21 cellular contexts compared by ENCODE assay signal in the genomic region with DNA sequence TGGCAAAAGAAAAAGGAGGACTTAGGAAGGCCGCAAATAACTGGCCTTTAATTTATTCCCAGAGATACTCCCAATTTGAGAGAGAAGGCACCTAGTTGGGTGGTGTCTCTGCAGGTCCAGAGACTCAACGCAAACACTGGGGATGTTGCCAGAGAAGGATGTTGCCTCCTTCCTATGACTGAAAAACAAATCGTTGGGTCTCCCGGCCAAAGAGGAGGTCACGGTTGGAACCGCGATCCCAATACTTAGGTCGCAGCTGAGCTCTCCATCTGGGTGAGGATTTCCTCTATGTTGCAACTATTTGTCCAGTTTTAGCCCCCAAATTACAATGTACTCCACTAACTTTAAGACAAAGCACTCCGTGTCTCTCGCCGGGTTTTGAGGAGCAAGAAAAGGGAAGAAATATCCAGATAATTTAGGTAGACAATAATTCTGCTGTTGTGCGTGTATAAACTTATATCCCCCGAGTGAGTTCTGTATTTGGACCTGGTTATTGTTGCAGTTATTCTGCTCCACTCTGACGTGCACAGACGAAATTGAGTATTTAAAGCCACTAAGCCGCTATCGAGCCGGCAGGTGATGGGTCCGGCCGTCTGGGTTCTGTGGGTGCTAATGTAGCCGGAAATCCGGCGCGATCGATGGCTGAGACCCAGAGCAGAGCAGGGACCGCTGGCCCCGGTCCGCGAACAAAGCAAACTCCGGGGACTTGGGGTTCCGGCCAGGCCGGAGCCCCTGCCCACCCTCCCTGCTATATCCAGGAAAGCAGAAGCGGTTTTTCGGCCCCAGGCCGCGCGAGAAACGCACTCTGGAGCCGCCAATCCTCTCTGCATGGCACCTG. TPM values are rescaled to one million over a fixed set of nuclear protein-coding genes. Genes with fewer than 3 reads are reported as not detected.
DNase-seq lines count a peak whose midpoint lies in the region; ATAC-seq and TF ChIP-seq lines count a peak whose summit lies in the region.
"Had no signal": no experiment of that assay in that cellular context is flagged by ENCODE, and none has a peak within 500 bp of the region (broad histone marks: within the 10 kb centered on the region; RNA-seq: fewer than 3 reads in every experiment).

No MANE protein-coding gene starts in this region.

- no peak overlapping the region for H3K4me3 ChIP-seq in Panc1 (ENCODE audit: low read depth in 2 of 2, low read length in 2 of 2)
- H3K4me3 ChIP-seq in osteoblast (ENCODE audit: insufficient read depth, low read length) = no peak overlapping the region
- H3K4me3 ChIP-seq: lower lobe of right lung, pancreas, thoracic aorta had no signal

- peak overlapping the region; percentile 43 for H3K4me2 ChIP-seq in osteoblast (ENCODE audit: insufficient read depth, low read length)

- intact Hi-C loops in Panc1 (cut with micrococcal nuclease; ENCODE audit: unreplicated experiment) = no loop called here

- H3K79me2 ChIP-seq in osteoblast (ENCODE audit: insufficient read depth, low read length) = no peaks in the 10 kb centered on the region

- no TSS peak for BruUV-seq in Panc1 (replicated peaks; lab: Mats Ljungman, UMichigan)

- H3K36me3 Mint-ChIP-seq in activated CD8-positive, alpha-beta memory T cell treated with anti-CD3 and anti-CD28 coated beads, Interleukin-2, amount 10 ng/mL, durations not matched to agents 7 days and 5 days = peaks cover under 1% of the 10 kb centered on the region
- no peaks in the 10 kb centered on the region for H3K36me3 Mint-ChIP-seq in endothelial cell (ENCODE audit: low read depth, unreplicated experiment)

- no peak for DNase-seq in activated CD8-positive, alpha-beta memory T cell treated with anti-CD3 and anti-CD28 coated beads, Interleukin-2, amount 10 ng/mL, durations not matched to agents 7 days and 5 days
- no peak for DNase-seq in activated CD8-positive, alpha-beta memory T cell treated with anti-CD3 and anti-CD28 coated beads, Interleukin-2, amount 50 U/mL, for 48 hours
- no peak for DNase-seq in Panc1 (ENCODE audit: low read depth, low spot score)
- DNase-seq in endothelial cell (ENCODE audit: low spot score) = no peak
- DNase-seq in osteoblast (ENCODE audit: insufficient read length, low spot score, missing footprints) = no peak
- no peak for DNase-seq in NCI-H510A treated with DMSO at 0.1 percent for 48 hours (lab: John Stamatoyannopoulos, UW)
- no peak for DNase-seq in HK-2 (ENCODE audit: unreplicated experiment)
- DNase-seq in UCSD-AML1 (lab: John Stamatoyannopoulos, UW; ENCODE audit: unreplicated experiment) = no peak
- DNase-seq: activated CD4-positive, alpha-beta T cell treated with anti-CD3 and anti-CD28 coated beads for 4 hours; activated naive CD4-positive, alpha-beta T cell treated with Interleukin-2 at 50 U/mL for 16 hours; DMS 273 treated with DMSO at 0.1 percent for 48 hours; heart right ventricle; HFFc6; lower lobe of right lung; RPMI8226 had no signal

- H3K9me3 Mint-ChIP-seq in activated CD8-positive, alpha-beta memory T cell treated with anti-CD3 and anti-CD28 coated beads, Interleukin-2, amount 10 ng/mL, durations not matched to agents 7 days and 5 days (ENCODE audit: low read depth) = no peaks in the 10 kb centered on the region
- H3K9me3 Mint-ChIP-seq in endothelial cell (ENCODE audit: unreplicated experiment) = no peaks in the 10 kb centered on the region
- H3K9me3 Mint-ChIP-seq: HFFc6 had no signal

- H3K27ac ChIP-seq in Panc1 (ENCODE audit: low read length) (peak overlapping the region; percentile 89), osteoblast (ENCODE audit: low read depth, low read length) (no peak overlapping the region)
- H3K27ac ChIP-seq: C4-2B, heart right ventricle, lower lobe of right lung, pancreas had no signal

- H2AFZ ChIP-seq in osteoblast (ENCODE audit: low read length) = no peak overlapping the region

- H3K36me3 ChIP-seq in Panc1 (ENCODE audit: control insufficient read depth, insufficient read depth, low read length) (peaks cover 4% of the 10 kb centered on the region; the same call in 1 of the 2 replicates), osteoblast (ENCODE audit: insufficient read depth, low read length) (no peaks in the 10 kb centered on the region)
- H3K36me3 ChIP-seq: heart right ventricle, lower lobe of right lung, pancreas, thoracic aorta had no signal

- peaks cover 12% of the 10 kb centered on the region for H3K4me1 Mint-ChIP-seq in activated CD8-positive, alpha-beta memory T cell treated with anti-CD3 and anti-CD28 coated beads, Interleukin-2, amount 10 ng/mL, durations not matched to agents 7 days and 5 days
- H3K4me1 Mint-ChIP-seq in endothelial cell (ENCODE audit: unreplicated experiment) = peaks cover 29% of the 10 kb centered on the region

- peaks cover 97% of the 10 kb centered on the region for H3K27me3 Mint-ChIP-seq in activated CD8-positive, alpha-beta memory T cell treated with anti-CD3 and anti-CD28 coated beads, Interleukin-2, amount 10 ng/mL, durations not matched to agents 7 days and 5 days
- H3K27me3 Mint-ChIP-seq in endothelial cell (ENCODE audit: unreplicated experiment) = peaks cover 60% of the 10 kb centered on the region

- CTCF ChIA-PET in activated CD8-positive, alpha-beta memory T cell treated with anti-CD3 and anti-CD28 coated beads, Interleukin-2, amount 10 ng/mL, durations not matched to agents 7 days and 5 days (lab: Charles Lee) = interaction anchor here (1.3 to 2.0 kb wide), 4 partner anchors 9 to 72 kb away, joined by 3 to 7 read pairs (median 6); partner anchors contain the start of gene HOXC5
- CTCF ChIA-PET in Panc1 (lab: Charles Lee) = no interaction called here

- H3K27ac Mint-ChIP-seq in activated CD8-positive, alpha-beta memory T cell treated with anti-CD3 and anti-CD28 coated beads, Interleukin-2, amount 10 ng/mL, durations not matched to agents 7 days and 5 days = peak overlapping the region; percentile 44
- no peak overlapping the region for H3K27ac Mint-ChIP-seq in endothelial cell (ENCODE audit: unreplicated experiment)
- H3K27ac Mint-ChIP-seq: HFFc6 had no signal

- no peak for ATAC-seq in activated CD8-positive, alpha-beta memory T cell treated with anti-CD3 and anti-CD28 coated beads, Interleukin-2, amount 10 ng/mL, durations not matched to agents 7 days and 5 days
- ATAC-seq in Panc1 = no peak
- ATAC-seq: heart right ventricle, sciatic nerve had no signal

- H3K4me1 ChIP-seq in Panc1 (ENCODE audit: control insufficient read depth, insufficient read depth, low read length) = peaks cover 68% of the 10 kb centered on the region
- H3K4me1 ChIP-seq in osteoblast (ENCODE audit: insufficient read depth, low read length) = no peaks in the 10 kb centered on the region
- H3K4me1 ChIP-seq: lower lobe of right lung, pancreas had no signal

- TF ChIP-seq CTCF in Panc1 (IDR thresholded peaks at IDR 0.05) (no peak), endothelial cell (IDR thresholded peaks at IDR 0.05; ENCODE audit: unreplicated experiment) (no peak), osteoblast (IDR thresholded peaks at IDR 0.05; ENCODE audit: extremely low read depth, low read depth, low read length) (no peak)

- in situ Hi-C loops in Panc1 (cut with HindIII; ENCODE audit: low pct_unique_long_range_greater_than_20kb, low sequenced_read_pairs) = no loop called here

- H4K20me1 ChIP-seq in osteoblast (ENCODE audit: insufficient read depth, low read length) = no peaks in the 10 kb centered on the region

- no peaks in the 10 kb centered on the region for H3K9me3 ChIP-seq in Panc1 (ENCODE audit: control insufficient read depth, insufficient read depth, low read depth, low read length)
- H3K9me3 ChIP-seq in osteoblast (ENCODE audit: low read depth, low read length) = no peaks in the 10 kb centered on the region
- H3K9me3 ChIP-seq: heart right ventricle, lower lobe of right lung, pancreas, thoracic aorta had no signal

- POLR2A ChIA-PET in Panc1 (lab: Charles Lee) = no interaction called here

- no peaks in the 10 kb centered on the region for H3K27me3 ChIP-seq in Panc1 (ENCODE audit: control insufficient read depth, insufficient read depth, low read length)
- H3K27me3 ChIP-seq in osteoblast (ENCODE audit: insufficient read depth, low read length) = peaks cover 87% of the 10 kb centered on the region

- H3K4me3 Mint-ChIP-seq in activated CD8-positive, alpha-beta memory T cell treated with anti-CD3 and anti-CD28 coated beads, Interleukin-2, amount 10 ng/mL, durations not matched to agents 7 days and 5 days = no peak overlapping the region
- peak overlapping the region; percentile 65 for H3K4me3 Mint-ChIP-seq in endothelial cell (ENCODE audit: unreplicated experiment)
- H3K4me3 Mint-ChIP-seq: HFFc6 had no signal

RNA-seq across cellular contexts. Expression of gene HOXC12, which starts 5.7 kb away (rescaled TPM):
- not detected for total RNA-seq in activated CD8-positive, alpha-beta memory T cell treated with anti-CD3 and anti-CD28 coated beads, Interleukin-2, amount 10 ng/mL, durations not matched to agents 7 days and 5 days
- total RNA-seq in Panc1 (2021; ENCODE audit: unreplicated experiment) (5.1 TPM), endothelial cell (ENCODE audit: unreplicated experiment) (1.3 TPM), osteoblast (under 0.01 TPM in 1 of 2 replicates, not detected in the other)
- 15.1 TPM for polyA plus RNA-seq in Panc1 (2012; ENCODE audit: insufficient read length)
- total RNA-seq: G401, heart right ventricle, HFFc6, lower lobe of right lung, NCI-H460, pancreas, thoracic aorta had no signal
- polyA plus RNA-seq: heart right ventricle, pancreas had no signal

RNA-seq across cellular contexts. Expression of gene HOXC11, which starts 12.5 kb away (rescaled TPM):
- not detected for total RNA-seq in activated CD8-positive, alpha-beta memory T cell treated with anti-CD3 and anti-CD28 coated beads, Interleukin-2, amount 10 ng/mL, durations not matched to agents 7 days and 5 days
- 17.0 TPM for total RNA-seq in Panc1 (2021; ENCODE audit: unreplicated experiment)
- 19.6 TPM for polyA plus RNA-seq in Panc1 (2012; ENCODE audit: insufficient read length)
- 0.38 TPM for total RNA-seq in endothelial cell (ENCODE audit: unreplicated experiment)
- 1.1 and 1.5 TPM in 2 replicates for total RNA-seq in osteoblast
- total RNA-seq: heart right ventricle, lower lobe of right lung, pancreas, thoracic aorta had no signal
- polyA plus RNA-seq: heart right ventricle, pancreas had no signal

RNA-seq across cellular contexts. Expression of gene HOTAIR, which starts 14.3 kb away (rescaled TPM):
- not detected for total RNA-seq in activated CD8-positive, alpha-beta memory T cell treated with anti-CD3 and anti-CD28 coated beads, Interleukin-2, amount 10 ng/mL, durations not matched to agents 7 days and 5 days
- total RNA-seq in Panc1 (2021; ENCODE audit: unreplicated experiment) (31.7 TPM), endothelial cell (ENCODE audit: unreplicated experiment) (1.4 TPM), osteoblast (0.72 and 1.2 TPM in 2 replicates)
- polyA plus RNA-seq in Panc1 (2012; ENCODE audit: insufficient read length) = 25.6 TPM
- total RNA-seq: heart right ventricle, lower lobe of right lung, pancreas, thoracic aorta had no signal
- polyA plus RNA-seq: heart right ventricle, pancreas had no signal

RNA-seq across cellular contexts. Expression of gene HOXC13, which starts 21.8 kb away (rescaled TPM):
- total RNA-seq in activated CD8-positive, alpha-beta memory T cell treated with anti-CD3 and anti-CD28 coated beads, Interleukin-2, amount 10 ng/mL, durations not matched to agents 7 days and 5 days = not detected
- total RNA-seq in Panc1 (2021; ENCODE audit: unreplicated experiment) = 93.5 TPM
- 125 TPM for polyA plus RNA-seq in Panc1 (2012; ENCODE audit: insufficient read length)
- 0.38 TPM for total RNA-seq in endothelial cell (ENCODE audit: unreplicated experiment)
- total RNA-seq in osteoblast = under 0.01 TPM in 1 of 2 replicates, not detected in the other
- total RNA-seq: heart right ventricle, HFFc6, lower lobe of right lung, thoracic aorta had no signal
- polyA plus RNA-seq: heart right ventricle, pancreas had no signal

RNA-seq across cellular contexts. Expression of gene HOXC10, which starts 24.5 kb away (rescaled TPM):
- not detected for total RNA-seq in activated CD8-positive, alpha-beta memory T cell treated with anti-CD3 and anti-CD28 coated beads, Interleukin-2, amount 10 ng/mL, durations not matched to agents 7 days and 5 days
- total RNA-seq in Panc1 (2021; ENCODE audit: unreplicated experiment) (154 TPM), endothelial cell (ENCODE audit: unreplicated experiment) (1.9 TPM), osteoblast (9.7 and 11.2 TPM in 2 replicates)
- 178 TPM for polyA plus RNA-seq in Panc1 (2012; ENCODE audit: insufficient read length)
- total RNA-seq: heart right ventricle, lower lobe of right lung, thoracic aorta had no signal
- polyA plus RNA-seq: heart right ventricle had no signal

Comparison
In these comparisons a context has a peak if more than half of its experiments do, and no peak if none do; other contexts are left out.
1. RNA of gene HOTAIR, which starts 14.3 kb away (total RNA-seq): 31.7 TPM in Panc1 (single experiment); 1.4 TPM in endothelial cell (single experiment), 0.72 to 1.2 TPM in osteoblast and not detected in activated CD8-positive, alpha-beta memory T cell treated with anti-CD3 and anti-CD28 coated beads, Interleukin-2, amount 10 ng/mL, durations not matched to agents 7 days and 5 days; every median in the first group is over 10 times any median in the second.